Comparison of ENCODE assay signal across 15 cellular contexts in the genomic region with DNA sequence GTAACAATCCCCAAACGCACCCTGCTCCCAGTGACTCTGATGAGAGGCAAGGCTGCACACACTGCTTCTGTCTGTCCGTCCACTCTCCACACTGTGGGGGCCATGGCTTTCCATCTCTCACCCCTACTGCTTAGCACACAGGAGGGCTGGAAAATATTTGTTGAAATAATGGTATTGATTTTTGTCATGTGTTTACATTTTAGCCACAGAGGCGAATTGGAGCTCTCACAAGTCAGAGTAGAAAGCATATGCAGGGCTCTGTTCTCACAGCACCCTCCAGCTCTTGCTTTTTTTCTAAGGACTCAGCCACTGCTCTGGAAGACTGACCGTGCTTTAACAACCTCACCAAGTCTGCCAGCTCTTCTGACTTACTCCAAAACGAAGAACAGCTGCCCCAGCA.
"Had no signal": no experiment of that assay in that cellular context is flagged by ENCODE, and none has a peak within 500 bp of the region (broad histone marks: within the 10 kb centered on the region; RNA-seq: fewer than 3 reads in every experiment).

No MANE protein-coding gene starts in this region.

- H3K27me3 ChIP-seq: brain microvascular endothelial cell, gastrocnemius medialis, heart left ventricle, transverse colon had no signal

- H3K4me1 ChIP-seq: gastrocnemius medialis had no signal

- H3K27me3 Mint-ChIP-seq: activated naive CD8-positive, alpha-beta T cell treated with anti-CD3 and anti-CD28 coated beads, Interleukin-2, amount 10 ng/mL, durations not matched to agents 7 days and 5 days; stimulated activated naive B cell treated with anti-CD40 and anti-IgM and Interleukin-4, amounts not matched to agents 10 μg/mL and 1 μg/mL and 100 μg/mL, for 72 hours had no signal

- H3K9me3 Mint-ChIP-seq: activated naive CD8-positive, alpha-beta T cell treated with anti-CD3 and anti-CD28 coated beads, Interleukin-2, amount 10 ng/mL, durations not matched to agents 7 days and 5 days; activated T-helper 1 cell treated with anti-CD3 and anti-CD28 coated beads, Interleukin-12 subunit alpha, Interleukin-12 subunit beta, Interleukin-2, Interleukin-4 antibody, amounts not matched to agents 30 ng/mL and 10 ng/mL and 1 ng/mL, durations not matched to agents 14 hours and 24 hours and 36 hours; mesothelial cell of epicardium; neural crest cell; stimulated activated naive B cell treated with anti-CD40 and anti-IgM and Interleukin-4, amounts not matched to agents 10 μg/mL and 1 μg/mL and 100 μg/mL, for 72 hours had no signal

- H3K4me1 Mint-ChIP-seq: neural crest cell had no signal

- H3K27ac ChIP-seq: brain microvascular endothelial cell, gastrocnemius medialis, heart left ventricle, transverse colon had no signal

- DNase-seq: activated CD4-positive, alpha-beta T cell treated with anti-CD3 and anti-CD28 coated beads, Interleukin-2, amount 50 U/mL, for 1 hour; activated naive CD8-positive, alpha-beta T cell treated with anti-CD3 and anti-CD28 coated beads, Interleukin-2, amount 10 ng/mL, durations not matched to agents 7 days and 5 days; brain microvascular endothelial cell; effector CD8-positive, alpha-beta T cell; gastrocnemius medialis; heart left ventricle; left cardiac atrium; stimulated activated CD4-positive, alpha-beta T cell treated with anti-CD3 and anti-CD28 coated beads, Interleukin-2, amount 100 ng/mL, for 48 hours; stimulated activated naive B cell treated with anti-CD40 and anti-IgM and Interleukin-4, amounts not matched to agents 10 μg/mL and 1 μg/mL and 100 μg/mL, for 72 hours; T-helper 9 cell; transverse colon had no signal

- H3K9me3 ChIP-seq: gastrocnemius medialis, heart left ventricle, transverse colon had no signal

- H3K36me3 ChIP-seq: brain microvascular endothelial cell, gastrocnemius medialis, heart left ventricle, transverse colon had no signal

- ATAC-seq: gastrocnemius medialis; heart left ventricle; left cardiac atrium; stimulated activated naive B cell treated with anti-CD40 and anti-IgM and Interleukin-4, amounts not matched to agents 10 μg/mL and 1 μg/mL and 100 μg/mL, for 72 hours had no signal

- H3K36me3 Mint-ChIP-seq: mesothelial cell of epicardium had no signal

- H3K4me3 Mint-ChIP-seq: activated naive CD8-positive, alpha-beta T cell treated with anti-CD3 and anti-CD28 coated beads, Interleukin-2, amount 10 ng/mL, durations not matched to agents 7 days and 5 days; activated T-helper 1 cell treated with anti-CD3 and anti-CD28 coated beads, Interleukin-12 subunit alpha, Interleukin-12 subunit beta, Interleukin-2, Interleukin-4 antibody, amounts not matched to agents 30 ng/mL and 10 ng/mL and 1 ng/mL, durations not matched to agents 14 hours and 24 hours and 36 hours; mesothelial cell of epicardium; neural crest cell; stimulated activated naive B cell treated with anti-CD40 and anti-IgM and Interleukin-4, amounts not matched to agents 10 μg/mL and 1 μg/mL and 100 μg/mL, for 72 hours had no signal

- H3K27ac Mint-ChIP-seq: activated naive CD8-positive, alpha-beta T cell treated with anti-CD3 and anti-CD28 coated beads, Interleukin-2, amount 10 ng/mL, durations not matched to agents 7 days and 5 days; activated T-helper 1 cell treated with anti-CD3 and anti-CD28 coated beads, Interleukin-12 subunit alpha, Interleukin-12 subunit beta, Interleukin-2, Interleukin-4 antibody, amounts not matched to agents 30 ng/mL and 10 ng/mL and 1 ng/mL, durations not matched to agents 14 hours and 24 hours and 36 hours; mesothelial cell of epicardium; stimulated activated naive B cell treated with anti-CD40 and anti-IgM and Interleukin-4, amounts not matched to agents 10 μg/mL and 1 μg/mL and 100 μg/mL, for 72 hours had no signal

- H3K4me3 ChIP-seq: gastrocnemius medialis, heart left ventricle, lung, transverse colon had no signal
